In the genomic region with DNA sequence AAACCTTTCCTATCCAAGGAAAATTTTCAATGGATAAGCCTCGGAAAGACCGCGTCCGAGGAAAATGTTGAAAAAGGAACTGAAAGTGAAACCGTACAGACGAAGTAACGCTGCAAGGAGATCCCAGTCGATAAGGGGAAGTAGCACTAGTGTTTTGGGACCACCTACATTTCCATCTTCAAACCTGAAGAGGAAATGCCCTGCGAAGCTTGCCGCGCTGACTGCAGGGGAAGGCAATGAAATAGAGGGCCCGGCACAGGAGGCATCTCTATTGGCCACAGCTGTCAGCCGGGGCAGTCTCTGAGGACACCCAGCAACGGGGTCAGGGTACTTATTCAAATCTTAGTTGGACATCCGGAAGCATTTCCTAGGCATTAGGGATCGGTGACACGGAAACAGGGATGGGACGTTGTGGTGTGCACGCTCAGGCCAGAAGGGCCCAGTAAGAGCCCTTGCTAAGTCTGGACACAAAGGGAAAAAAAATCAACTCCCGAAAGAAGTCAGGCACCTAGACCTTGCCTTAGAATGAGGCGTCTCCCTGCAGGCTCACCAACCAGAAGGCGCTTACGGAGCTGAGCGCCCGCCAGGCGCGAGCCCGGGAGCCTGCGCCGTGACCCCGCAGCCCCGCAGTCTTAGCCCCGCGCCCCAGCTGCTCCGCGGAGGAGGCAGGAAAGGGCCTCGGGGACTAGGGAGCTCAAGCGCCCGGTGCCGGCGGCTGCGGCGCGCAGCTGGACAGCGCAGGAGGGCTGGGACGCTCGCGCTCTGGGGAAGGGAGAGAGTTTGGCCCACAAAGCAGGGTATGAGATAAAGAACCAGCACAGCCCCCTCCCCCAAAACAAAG, we compare ENCODE assay signal across 1 cellular context.
TF ChIP-seq lines count a peak whose summit lies in the region.

No MANE protein-coding gene starts in this region.

TF ChIP-seq in HepG2, 621 proteins besides CTCF, POLR2A, EP300 and RAD21 (continued from another document and continues in another):
- TF ChIP-seq, protein P1, sequence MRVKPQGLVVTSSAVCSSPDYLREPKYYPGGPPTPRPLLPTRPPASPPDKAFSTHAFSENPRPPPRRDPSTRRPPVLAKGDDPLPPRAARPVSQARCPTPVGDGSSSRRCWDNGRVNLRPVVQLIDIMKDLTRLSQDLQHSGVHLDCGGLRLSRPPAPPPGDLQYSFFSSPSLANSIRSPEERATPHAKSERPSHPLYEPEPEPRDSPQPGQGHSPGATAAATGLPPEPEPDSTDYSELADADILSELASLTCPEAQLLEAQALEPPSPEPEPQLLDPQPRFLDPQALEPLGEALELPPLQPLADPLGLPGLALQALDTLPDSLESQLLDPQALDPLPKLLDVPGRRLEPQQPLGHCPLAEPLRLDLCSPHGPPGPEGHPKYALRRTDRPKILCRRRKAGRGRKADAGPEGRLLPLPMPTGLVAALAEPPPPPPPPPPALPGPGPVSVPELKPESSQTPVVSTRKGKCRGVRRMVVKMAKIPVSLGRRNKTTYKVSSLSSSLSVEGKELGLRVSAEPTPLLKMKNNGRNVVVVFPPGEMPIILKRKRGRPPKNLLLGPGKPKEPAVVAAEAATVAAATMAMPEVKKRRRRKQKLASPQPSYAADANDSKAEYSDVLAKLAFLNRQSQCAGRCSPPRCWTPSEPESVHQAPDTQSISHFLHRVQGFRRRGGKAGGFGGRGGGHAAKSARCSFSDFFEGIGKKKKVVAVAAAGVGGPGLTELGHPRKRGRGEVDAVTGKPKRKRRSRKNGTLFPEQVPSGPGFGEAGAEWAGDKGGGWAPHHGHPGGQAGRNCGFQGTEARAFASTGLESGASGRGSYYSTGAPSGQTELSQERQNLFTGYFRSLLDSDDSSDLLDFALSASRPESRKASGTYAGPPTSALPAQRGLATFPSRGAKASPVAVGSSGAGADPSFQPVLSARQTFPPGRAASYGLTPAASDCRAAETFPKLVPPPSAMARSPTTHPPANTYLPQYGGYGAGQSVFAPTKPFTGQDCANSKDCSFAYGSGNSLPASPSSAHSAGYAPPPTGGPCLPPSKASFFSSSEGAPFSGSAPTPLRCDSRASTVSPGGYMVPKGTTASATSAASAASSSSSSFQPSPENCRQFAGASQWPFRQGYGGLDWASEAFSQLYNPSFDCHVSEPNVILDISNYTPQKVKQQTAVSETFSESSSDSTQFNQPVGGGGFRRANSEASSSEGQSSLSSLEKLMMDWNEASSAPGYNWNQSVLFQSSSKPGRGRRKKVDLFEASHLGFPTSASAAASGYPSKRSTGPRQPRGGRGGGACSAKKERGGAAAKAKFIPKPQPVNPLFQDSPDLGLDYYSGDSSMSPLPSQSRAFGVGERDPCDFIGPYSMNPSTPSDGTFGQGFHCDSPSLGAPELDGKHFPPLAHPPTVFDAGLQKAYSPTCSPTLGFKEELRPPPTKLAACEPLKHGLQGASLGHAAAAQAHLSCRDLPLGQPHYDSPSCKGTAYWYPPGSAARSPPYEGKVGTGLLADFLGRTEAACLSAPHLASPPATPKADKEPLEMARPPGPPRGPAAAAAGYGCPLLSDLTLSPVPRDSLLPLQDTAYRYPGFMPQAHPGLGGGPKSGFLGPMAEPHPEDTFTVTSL (CRISPR knock-in tag; IDR thresholded peaks at IDR 0.05; ENCODE audit: borderline replicate concordance), result no peak
- no peak for TF ChIP-seq ZSCAN31 (CRISPR knock-in tag; IDR thresholded peaks at IDR 0.05; ENCODE audit: low read depth)
- TF ChIP-seq MAFF (IDR thresholded peaks at IDR 0.05; ENCODE audit: low read depth, low read length), result no peak
- no peak for TF ChIP-seq SNRNP70 (IDR thresholded peaks at IDR 0.05; ENCODE audit: low read depth, low read length)
- TF ChIP-seq NBN (conservative IDR thresholded peaks at IDR 0.05), result no peak
- TF ChIP-seq MEIS2 (CRISPR knock-in tag; IDR thresholded peaks at IDR 0.05), result no peak
- TF ChIP-seq ZNF768 (CRISPR knock-in tag; IDR thresholded peaks at IDR 0.05), result peak; percentile 10; the same call in 1 of the 2 replicates
- no peak for TF ChIP-seq ZC3H13 (CRISPR knock-in tag; IDR thresholded peaks at IDR 0.05)
- TF ChIP-seq, protein P2, sequence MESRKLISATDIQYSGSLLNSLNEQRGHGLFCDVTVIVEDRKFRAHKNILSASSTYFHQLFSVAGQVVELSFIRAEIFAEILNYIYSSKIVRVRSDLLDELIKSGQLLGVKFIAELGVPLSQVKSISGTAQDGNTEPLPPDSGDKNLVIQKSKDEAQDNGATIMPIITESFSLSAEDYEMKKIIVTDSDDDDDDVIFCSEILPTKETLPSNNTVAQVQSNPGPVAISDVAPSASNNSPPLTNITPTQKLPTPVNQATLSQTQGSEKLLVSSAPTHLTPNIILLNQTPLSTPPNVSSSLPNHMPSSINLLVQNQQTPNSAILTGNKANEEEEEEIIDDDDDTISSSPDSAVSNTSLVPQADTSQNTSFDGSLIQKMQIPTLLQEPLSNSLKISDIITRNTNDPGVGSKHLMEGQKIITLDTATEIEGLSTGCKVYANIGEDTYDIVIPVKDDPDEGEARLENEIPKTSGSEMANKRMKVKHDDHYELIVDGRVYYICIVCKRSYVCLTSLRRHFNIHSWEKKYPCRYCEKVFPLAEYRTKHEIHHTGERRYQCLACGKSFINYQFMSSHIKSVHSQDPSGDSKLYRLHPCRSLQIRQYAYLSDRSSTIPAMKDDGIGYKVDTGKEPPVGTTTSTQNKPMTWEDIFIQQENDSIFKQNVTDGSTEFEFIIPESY (CRISPR knock-in tag; IDR thresholded peaks at IDR 0.05), result no peak
- no peak for TF ChIP-seq MTF1 (CRISPR knock-in tag; IDR thresholded peaks at IDR 0.05)
- TF ChIP-seq RORA (CRISPR knock-in tag; IDR thresholded peaks at IDR 0.05), result no peak
- no peak for TF ChIP-seq ZNF24 (IDR thresholded peaks at IDR 0.05)
- TF ChIP-seq ZNF556 (CRISPR knock-in tag; IDR thresholded peaks at IDR 0.05; ENCODE audit: borderline replicate concordance), result no peak
- 0 out of 2 replicates have a peak, but pooled peaks have one; percentile 23 for TF ChIP-seq SNAPC2 (CRISPR knock-in tag; IDR thresholded peaks at IDR 0.05)
- 0 out of 2 replicates have a peak, but pooled peaks have one; percentile 20 for TF ChIP-seq NKX3-1 (CRISPR knock-in tag; IDR thresholded peaks at IDR 0.05)
- TF ChIP-seq, protein P3, sequence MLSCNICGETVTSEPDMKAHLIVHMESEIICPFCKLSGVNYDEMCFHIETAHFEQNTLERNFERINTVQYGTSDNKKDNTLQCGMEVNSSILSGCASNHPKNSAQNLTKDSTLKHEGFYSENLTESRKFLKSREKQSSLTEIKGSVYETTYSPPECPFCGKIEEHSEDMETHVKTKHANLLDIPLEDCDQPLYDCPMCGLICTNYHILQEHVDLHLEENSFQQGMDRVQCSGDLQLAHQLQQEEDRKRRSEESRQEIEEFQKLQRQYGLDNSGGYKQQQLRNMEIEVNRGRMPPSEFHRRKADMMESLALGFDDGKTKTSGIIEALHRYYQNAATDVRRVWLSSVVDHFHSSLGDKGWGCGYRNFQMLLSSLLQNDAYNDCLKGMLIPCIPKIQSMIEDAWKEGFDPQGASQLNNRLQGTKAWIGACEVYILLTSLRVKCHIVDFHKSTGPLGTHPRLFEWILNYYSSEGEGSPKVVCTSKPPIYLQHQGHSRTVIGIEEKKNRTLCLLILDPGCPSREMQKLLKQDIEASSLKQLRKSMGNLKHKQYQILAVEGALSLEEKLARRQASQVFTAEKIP (CRISPR knock-in tag; IDR thresholded peaks at IDR 0.05; ENCODE audit: borderline replicate concordance), result no peak
- peak; percentile 87 for TF ChIP-seq AGO2 (optimal IDR thresholded peaks at IDR 0.05; ENCODE audit: low read depth, low read length)
- TF ChIP-seq CREB1 (IDR thresholded peaks at IDR 0.05), result no peak
- TF ChIP-seq CREB1 (CRISPR knock-in tag; IDR thresholded peaks at IDR 0.05), result no peak
- no peak for TF ChIP-seq SCMH1 (CRISPR knock-in tag; IDR thresholded peaks at IDR 0.05; ENCODE audit: borderline replicate concordance)
- no peak for TF ChIP-seq FLYWCH1 (CRISPR knock-in tag; IDR thresholded peaks at IDR 0.05)
- no peak for TF ChIP-seq SP4 (CRISPR knock-in tag; IDR thresholded peaks at IDR 0.05)
- no peak for TF ChIP-seq ZNF44 (CRISPR knock-in tag; IDR thresholded peaks at IDR 0.05)
- TF ChIP-seq, protein P4, sequence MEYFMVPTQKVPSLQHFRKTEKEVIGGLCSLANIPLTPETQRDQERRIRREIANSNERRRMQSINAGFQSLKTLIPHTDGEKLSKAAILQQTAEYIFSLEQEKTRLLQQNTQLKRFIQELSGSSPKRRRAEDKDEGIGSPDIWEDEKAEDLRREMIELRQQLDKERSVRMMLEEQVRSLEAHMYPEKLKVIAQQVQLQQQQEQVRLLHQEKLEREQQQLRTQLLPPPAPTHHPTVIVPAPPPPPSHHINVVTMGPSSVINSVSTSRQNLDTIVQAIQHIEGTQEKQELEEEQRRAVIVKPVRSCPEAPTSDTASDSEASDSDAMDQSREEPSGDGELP (IDR thresholded peaks at IDR 0.05; ENCODE audit: borderline replicate concordance, low read depth), result peak; percentile 92
- no peak for TF ChIP-seq ATF7 (IDR thresholded peaks at IDR 0.05)
- TF ChIP-seq ATF7 (CRISPR knock-in tag; IDR thresholded peaks at IDR 0.05), result no peak
- no peak for TF ChIP-seq ZNF33B (CRISPR knock-in tag; IDR thresholded peaks at IDR 0.05)
- TF ChIP-seq ZNF75D (CRISPR knock-in tag; IDR thresholded peaks at IDR 0.05; ENCODE audit: borderline replicate concordance), result no peak
- TF ChIP-seq, protein P5, sequence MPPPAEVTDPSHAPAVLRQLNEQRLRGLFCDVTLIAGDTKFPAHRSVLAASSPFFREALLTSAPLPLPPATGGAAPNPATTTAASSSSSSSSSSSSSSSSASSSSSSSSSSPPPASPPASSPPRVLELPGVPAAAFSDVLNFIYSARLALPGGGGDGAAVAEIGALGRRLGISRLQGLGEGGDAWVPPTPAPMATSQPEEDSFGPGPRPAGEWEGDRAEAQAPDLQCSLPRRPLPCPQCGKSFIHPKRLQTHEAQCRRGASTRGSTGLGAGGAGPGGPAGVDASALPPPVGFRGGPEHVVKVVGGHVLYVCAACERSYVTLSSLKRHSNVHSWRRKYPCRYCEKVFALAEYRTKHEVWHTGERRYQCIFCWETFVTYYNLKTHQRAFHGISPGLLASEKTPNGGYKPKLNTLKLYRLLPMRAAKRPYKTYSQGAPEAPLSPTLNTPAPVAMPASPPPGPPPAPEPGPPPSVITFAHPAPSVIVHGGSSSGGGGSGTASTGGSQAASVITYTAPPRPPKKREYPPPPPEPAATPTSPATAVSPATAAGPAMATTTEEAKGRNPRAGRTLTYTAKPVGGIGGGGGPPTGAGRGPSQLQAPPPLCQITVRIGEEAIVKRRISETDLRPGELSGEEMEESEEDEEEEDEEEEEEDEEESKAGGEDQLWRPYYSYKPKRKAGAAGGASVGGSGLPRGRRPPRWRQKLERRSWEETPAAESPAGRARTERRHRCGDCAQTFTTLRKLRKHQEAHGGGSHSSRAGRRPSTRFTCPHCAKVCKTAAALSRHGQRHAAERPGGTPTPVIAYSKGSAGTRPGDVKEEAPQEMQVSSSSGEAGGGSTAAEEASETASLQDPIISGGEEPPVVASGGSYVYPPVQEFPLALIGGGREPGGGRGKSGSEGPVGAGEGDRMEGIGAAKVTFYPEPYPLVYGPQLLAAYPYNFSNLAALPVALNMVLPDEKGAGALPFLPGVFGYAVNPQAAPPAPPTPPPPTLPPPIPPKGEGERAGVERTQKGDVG (CRISPR knock-in tag; IDR thresholded peaks at IDR 0.05; ENCODE audit: borderline replicate concordance), result no peak
- TF ChIP-seq GABPB1 (CRISPR knock-in tag; IDR thresholded peaks at IDR 0.05), result no peak; the same call in none of the 2 replicates
- TF ChIP-seq ZNF572 (CRISPR knock-in tag; IDR thresholded peaks at IDR 0.05), result no peak
- TF ChIP-seq, protein P6, sequence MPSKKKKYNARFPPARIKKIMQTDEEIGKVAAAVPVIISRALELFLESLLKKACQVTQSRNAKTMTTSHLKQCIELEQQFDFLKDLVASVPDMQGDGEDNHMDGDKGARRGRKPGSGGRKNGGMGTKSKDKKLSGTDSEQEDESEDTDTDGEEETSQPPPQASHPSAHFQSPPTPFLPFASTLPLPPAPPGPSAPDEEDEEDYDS (CRISPR knock-in tag; IDR thresholded peaks at IDR 0.05), result peak; percentile 66; the same call in 1 of the 2 replicates
- no peak for TF ChIP-seq ZSCAN29 (CRISPR knock-in tag; conservative IDR thresholded peaks at IDR 0.05)
- TF ChIP-seq, protein P7, sequence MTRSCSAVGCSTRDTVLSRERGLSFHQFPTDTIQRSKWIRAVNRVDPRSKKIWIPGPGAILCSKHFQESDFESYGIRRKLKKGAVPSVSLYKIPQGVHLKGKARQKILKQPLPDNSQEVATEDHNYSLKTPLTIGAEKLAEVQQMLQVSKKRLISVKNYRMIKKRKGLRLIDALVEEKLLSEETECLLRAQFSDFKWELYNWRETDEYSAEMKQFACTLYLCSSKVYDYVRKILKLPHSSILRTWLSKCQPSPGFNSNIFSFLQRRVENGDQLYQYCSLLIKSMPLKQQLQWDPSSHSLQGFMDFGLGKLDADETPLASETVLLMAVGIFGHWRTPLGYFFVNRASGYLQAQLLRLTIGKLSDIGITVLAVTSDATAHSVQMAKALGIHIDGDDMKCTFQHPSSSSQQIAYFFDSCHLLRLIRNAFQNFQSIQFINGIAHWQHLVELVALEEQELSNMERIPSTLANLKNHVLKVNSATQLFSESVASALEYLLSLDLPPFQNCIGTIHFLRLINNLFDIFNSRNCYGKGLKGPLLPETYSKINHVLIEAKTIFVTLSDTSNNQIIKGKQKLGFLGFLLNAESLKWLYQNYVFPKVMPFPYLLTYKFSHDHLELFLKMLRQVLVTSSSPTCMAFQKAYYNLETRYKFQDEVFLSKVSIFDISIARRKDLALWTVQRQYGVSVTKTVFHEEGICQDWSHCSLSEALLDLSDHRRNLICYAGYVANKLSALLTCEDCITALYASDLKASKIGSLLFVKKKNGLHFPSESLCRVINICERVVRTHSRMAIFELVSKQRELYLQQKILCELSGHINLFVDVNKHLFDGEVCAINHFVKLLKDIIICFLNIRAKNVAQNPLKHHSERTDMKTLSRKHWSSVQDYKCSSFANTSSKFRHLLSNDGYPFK (CRISPR knock-in tag; IDR thresholded peaks at IDR 0.05; ENCODE audit: borderline replicate concordance), result no peak
- TF ChIP-seq, protein P8, sequence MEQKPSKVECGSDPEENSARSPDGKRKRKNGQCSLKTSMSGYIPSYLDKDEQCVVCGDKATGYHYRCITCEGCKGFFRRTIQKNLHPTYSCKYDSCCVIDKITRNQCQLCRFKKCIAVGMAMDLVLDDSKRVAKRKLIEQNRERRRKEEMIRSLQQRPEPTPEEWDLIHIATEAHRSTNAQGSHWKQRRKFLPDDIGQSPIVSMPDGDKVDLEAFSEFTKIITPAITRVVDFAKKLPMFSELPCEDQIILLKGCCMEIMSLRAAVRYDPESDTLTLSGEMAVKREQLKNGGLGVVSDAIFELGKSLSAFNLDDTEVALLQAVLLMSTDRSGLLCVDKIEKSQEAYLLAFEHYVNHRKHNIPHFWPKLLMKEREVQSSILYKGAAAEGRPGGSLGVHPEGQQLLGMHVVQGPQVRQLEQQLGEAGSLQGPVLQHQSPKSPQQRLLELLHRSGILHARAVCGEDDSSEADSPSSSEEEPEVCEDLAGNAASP (CRISPR knock-in tag; IDR thresholded peaks at IDR 0.05; ENCODE audit: borderline replicate concordance), result no peak
